In the genomic region with DNA sequence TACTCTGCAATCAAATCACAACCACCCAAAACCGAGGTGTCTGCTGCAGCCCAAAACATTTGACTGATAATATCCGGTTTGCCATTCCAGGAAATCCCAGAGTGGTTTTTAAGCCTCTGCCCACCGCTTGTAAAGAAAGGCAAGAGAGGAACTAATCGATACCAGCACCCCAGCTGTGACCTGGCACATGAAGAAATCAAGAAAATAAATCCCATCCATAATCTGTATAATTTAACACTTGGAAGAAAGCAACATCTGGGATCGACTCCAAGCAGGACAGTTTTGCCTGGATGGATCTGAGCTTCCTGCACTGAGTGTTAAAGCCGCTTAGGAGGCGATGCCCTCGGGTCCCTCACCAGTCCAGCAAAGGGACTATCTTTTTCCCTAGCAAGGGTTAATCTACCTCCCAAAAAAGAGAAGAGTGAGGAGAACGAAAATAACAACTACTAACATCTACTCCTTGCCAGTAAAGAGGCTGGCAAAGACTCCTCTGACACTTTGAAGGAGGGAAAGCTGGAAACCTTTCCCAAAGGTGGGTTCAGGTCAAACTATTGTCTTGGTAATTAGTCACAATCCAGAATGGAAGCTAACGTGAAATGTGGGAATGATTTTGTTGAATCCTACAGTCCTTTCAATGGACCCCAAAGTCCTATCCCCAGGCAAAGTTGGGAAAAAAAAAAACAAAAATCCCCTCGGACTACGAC, we compare ENCODE assay signal across 8 cellular contexts. TPM values are rescaled to one million over a fixed set of nuclear protein-coding genes. Genes with fewer than 3 reads are reported as not detected.
DNase-seq lines count a peak whose midpoint lies in the region; ATAC-seq, FAIRE-seq and TF ChIP-seq lines count a peak whose summit lies in the region.

No MANE protein-coding gene starts in this region.

- whole genome bisulfite sequencing in HepG2 (ENCODE audit: low lambda C conversion rate): under 1% methylated on average over 12 of the region's 12 CpGs

- no peaks in the 10 kb centered on the region for H3K9me3 ChIP-seq in Loucy (ENCODE audit: insufficient read depth, low read depth, low read length)
- H3K9me3 ChIP-seq in astrocyte (ENCODE audit: insufficient read depth, low read depth, low read length): no peaks in the 10 kb centered on the region
- H3K9me3 ChIP-seq in HepG2 (ENCODE audit: low read length): no peaks in the 10 kb centered on the region

- peak overlapping the region; percentile 96 for H3K4me3 ChIP-seq in Loucy (ENCODE audit: low read length, poor library complexity, severe bottlenecking)
- H3K4me3 ChIP-seq in astrocyte (ENCODE audit: insufficient read depth, low read depth, low read length): peak overlapping the region; percentile 94
- peak overlapping the region; percentile 73 to 96 (median 95) for H3K4me3 ChIP-seq in HepG2 (replicated peaks in 1 of 3; ENCODE audit: insufficient read depth in 1 of 3, low read depth in 2 of 3, low read length in 3 of 3)

- H3K9me3 Mint-ChIP-seq in astrocyte (ENCODE audit: unreplicated experiment): no peaks in the 10 kb centered on the region

- no peaks in the 10 kb centered on the region for H3K9me2 ChIP-seq in Loucy (replicated peaks; ENCODE audit: low read depth, low read length)

- H3K27ac Mint-ChIP-seq in astrocyte (ENCODE audit: unreplicated experiment): peak overlapping the region; percentile 90

- no peak for ATAC-seq in HepG2
- no peak for ATAC-seq in HG02610 (IDR thresholded peaks at IDR 0.05; ENCODE audit: unreplicated experiment)

- peaks cover 31% of the 10 kb centered on the region for H3K4me1 ChIP-seq in Loucy (ENCODE audit: insufficient read depth, low read length, poor library complexity, severe bottlenecking)
- H3K4me1 ChIP-seq in astrocyte (ENCODE audit: insufficient read depth, low read length): peaks cover 4% of the 10 kb centered on the region
- peaks cover 54% of the 10 kb centered on the region for H3K4me1 ChIP-seq in HepG2 (ENCODE audit: insufficient read depth, low read length)

- DNase-seq in Caki2 (ENCODE audit: low read depth) (peak; percentile 47), astrocyte (ENCODE audit: low read depth) (no peak), HepG2 (ENCODE audit: low spot score) (no peak), 8988T (no peak)
- no peak for DNase-seq in activated effector memory CD4-positive, alpha-beta T cell treated with anti-CD3 and anti-CD28 coated beads, Interleukin-2, amount 50 U/mL, for 16 hours

- H3K4me2 ChIP-seq in Loucy (ENCODE audit: low read depth, low read length, poor library complexity, severe bottlenecking) (peak overlapping the region; percentile 100), astrocyte (ENCODE audit: low read length) (peak overlapping the region; percentile 95), HepG2 (ENCODE audit: low read depth, low read length) (peak overlapping the region; percentile 81)

- H3K4me1 Mint-ChIP-seq in astrocyte (ENCODE audit: low read depth, unreplicated experiment): peaks cover 23% of the 10 kb centered on the region

- intact Hi-C loops in HepG2 (cut with micrococcal nuclease; ENCODE audit: unreplicated experiment): loop anchor here (10.0 kb wide), 2 partner anchors 199 to 211 kb away; no protein-coding TSS in a partner anchor

- TF ChIP-seq POLR2A in HepG2 (IDR thresholded peaks at IDR 0.05; ENCODE audit: insufficient read depth in 1 of 2, low read depth in 2 of 2, low read length in 2 of 2): no peak

- no peaks in the 10 kb centered on the region for H3K27me3 Mint-ChIP-seq in astrocyte (ENCODE audit: low read depth, unreplicated experiment)

- no peaks in the 10 kb centered on the region for H4K20me1 ChIP-seq in Loucy (ENCODE audit: insufficient read depth, low read length, poor library complexity, severe bottlenecking)
- peaks cover 7% of the 10 kb centered on the region for H4K20me1 ChIP-seq in astrocyte (ENCODE audit: insufficient read depth, low read length)
- no peaks in the 10 kb centered on the region; the same call in 1 of the 2 replicates for H4K20me1 ChIP-seq in HepG2 (ENCODE audit: insufficient read depth, low read length)

- FAIRE-seq in astrocyte (lab: Jason Lieb, UNC): no peak
- no peak for FAIRE-seq in HepG2 (lab: Jason Lieb, UNC)

- H3K27ac ChIP-seq in astrocyte (ENCODE audit: low read depth, low read length) (no peak overlapping the region), HepG2 (ENCODE audit: extremely low read length, insufficient read depth, low read length) (peak overlapping the region; percentile 84), temporal lobe (ENCODE audit: low read depth, low read length) (peak overlapping the region; percentile 92)

- H3K79me2 ChIP-seq in Loucy (ENCODE audit: insufficient read depth, low read length) (peaks cover 25% of the 10 kb centered on the region), astrocyte (ENCODE audit: insufficient read depth, low read length) (peaks cover 76% of the 10 kb centered on the region), HepG2 (ENCODE audit: insufficient read depth, low read length) (peaks cover 86% of the 10 kb centered on the region)

- POLR2A ChIA-PET in HepG2 (lab: Yijun Ruan, JAX): interaction anchor here (0.7 to 3.8 kb wide), 3 partner anchors 10 to 246 kb away, joined by 3 to 27 read pairs (median 24); a partner anchor contains a TSS

- H3K27me3 ChIP-seq in Loucy (ENCODE audit: insufficient read depth, low read length, poor library complexity, severe bottlenecking) (no peaks in the 10 kb centered on the region), astrocyte (ENCODE audit: insufficient read depth, low read length) (no peaks in the 10 kb centered on the region), HepG2 (ENCODE audit: control insufficient read depth in 1 of 2, insufficient read depth in 2 of 2, low read length in 2 of 2) (no peaks in the 10 kb centered on the region; a peak in 1 of 5 replicates)

- in situ Hi-C loops in Caki2 (cut with HindIII; ENCODE audit: low pct_unique_long_range_greater_than_20kb, low sequenced_read_pairs) (no loop called here), HepG2 (cut with HindIII; ENCODE audit: extremely low pct_ligation_motif_present, low pct_unique_long_range_greater_than_20kb) (no loop called here)

- TF ChIP-seq RAD21 in HepG2 (CRISPR knock-in tag; IDR thresholded peaks at IDR 0.05): no peak

- H3K36me3 Mint-ChIP-seq in astrocyte (ENCODE audit: low read depth, unreplicated experiment): no peaks in the 10 kb centered on the region

- BruUV-seq in HepG2 (replicated peaks; lab: Mats Ljungman, UMichigan): no TSS peak

- H2AFZ ChIP-seq in Loucy (ENCODE audit: low read length) (no peak overlapping the region), astrocyte (ENCODE audit: low read depth, low read length) (peak overlapping the region; percentile 96), HepG2 (ENCODE audit: low read length) (no peak overlapping the region)

- no peak for TF ChIP-seq CTCF in Loucy (conservative IDR thresholded peaks at IDR 0.05; ENCODE audit: low read length)
- TF ChIP-seq CTCF in astrocyte (IDR thresholded peaks at IDR 0.05; ENCODE audit: insufficient read depth, low read depth, low read length): no peak
- no peak for TF ChIP-seq CTCF in HepG2 (CRISPR knock-in tag; IDR thresholded peaks at IDR 0.05)

- H3K36me3 ChIP-seq in Loucy (ENCODE audit: insufficient read depth, low read length): no peaks in the 10 kb centered on the region
- H3K36me3 ChIP-seq in astrocyte (ENCODE audit: insufficient read depth, low read length): no peaks in the 10 kb centered on the region
- no peaks in the 10 kb centered on the region for H3K36me3 ChIP-seq in HepG2 (replicated peaks in 1 of 2; ENCODE audit: control insufficient read depth in 1 of 2, insufficient read depth in 2 of 2, low read length in 2 of 2)

- no peaks in the 10 kb centered on the region for H3F3A ChIP-seq in Loucy (ENCODE audit: low read depth)

- H3K9ac ChIP-seq in Loucy (ENCODE audit: low read depth, low read length, poor library complexity, severe bottlenecking) (peak overlapping the region; percentile 69), astrocyte (ENCODE audit: low read length) (peak overlapping the region; percentile 89), HepG2 (ENCODE audit: insufficient read depth, low read depth, low read length) (peak overlapping the region; percentile 82)

- TF ChIP-seq EP300 in HepG2 (IDR thresholded peaks at IDR 0.05; ENCODE audit: low read depth in 2 of 2, low read length in 2 of 2): no peak
- TF ChIP-seq EP300 in HepG2 (CRISPR knock-in tag; IDR thresholded peaks at IDR 0.05; ENCODE audit: borderline replicate concordance): no peak

- CTCF ChIA-PET in HepG2 (lab: Yijun Ruan, JAX; ENCODE audit: low intra/inter-chr PET ratio, low total read pairs): no interaction called here

- H3K4me3 Mint-ChIP-seq in astrocyte (ENCODE audit: unreplicated experiment): peak overlapping the region; percentile 100

RNA-seq across cellular contexts. Expression of a gene that starts 2.0 kb away (rescaled TPM):
- total RNA-seq in Caki2 (2014; rRNA removed; shearing (Covaris generic); ENCODE audit: low replicate concordance): 3.5 and 9.5 TPM in 2 replicates
- total RNA-seq in astrocyte (31.4 and 32.2 TPM in 2 replicates), HepG2 (2016; rRNA removed; fragmentation: Illumina TruSeq; extraction: Trizol) (13.5 and 19.1 TPM in 2 replicates), temporal lobe (81.6 TPM)
- total RNA-seq in HepG2 (2016; cell fraction: cytosol; rRNA removed; fragmentation: Illumina TruSeq; extraction: Trizol; ENCODE audit: low read depth): 6.3 and 6.4 TPM in 2 replicates
- total RNA-seq in HepG2 (2016; cell fraction: insoluble cytoplasmic fraction; rRNA removed; fragmentation: Illumina TruSeq; extraction: Trizol): 14.2 and 17.5 TPM in 2 replicates
- total RNA-seq in HepG2 (2016; cell fraction: membrane; rRNA removed; fragmentation: Illumina TruSeq; extraction: Trizol): 4.5 and 6.0 TPM in 2 replicates
- total RNA-seq in HepG2 (2016; cell fraction: nucleus; rRNA removed; fragmentation: Illumina TruSeq; extraction: Trizol): 45.8 and 53.4 TPM in 2 replicates
- polyA plus RNA-seq in HepG2 (2011; rRNA removed): 16.2 and 17.4 TPM in 2 replicates
- polyA plus RNA-seq in HepG2 (2011; cell fraction: cytosol; rRNA removed): 9.8 and 10.6 TPM in 2 replicates
- 23.1 and 29.8 TPM in 2 replicates for polyA plus RNA-seq in HepG2 (2011; cell fraction: nucleus; rRNA removed)
- 12.9 and 13.0 TPM in 2 replicates for polyA plus RNA-seq in HepG2 (2012)
- polyA plus RNA-seq in HepG2 (2016; cell fraction: cytosol; fragmentation: Illumina TruSeq; extraction: Trizol; ENCODE audit: low read depth): 0.15 and 0.33 TPM in 2 replicates
- 6.8 TPM in 2 replicates for polyA plus RNA-seq in HepG2 (2016; cell fraction: insoluble cytoplasmic fraction; fragmentation: Illumina TruSeq; extraction: Trizol; ENCODE audit: low read depth)
- 0.62 and 0.66 TPM in 2 replicates for polyA plus RNA-seq in HepG2 (2016; cell fraction: membrane; fragmentation: Illumina TruSeq; extraction: Trizol; ENCODE audit: low read depth)
- polyA plus RNA-seq in HepG2 (2016; cell fraction: nucleus; fragmentation: Illumina TruSeq; extraction: Trizol; ENCODE audit: insufficient read depth, low read depth): 18.9 and 19.8 TPM in 2 replicates
- polyA minus RNA-seq in HepG2 (2011; rRNA and poly(A)+ RNA removed; ENCODE audit: low replicate concordance): 5.9 and 36.9 TPM in 2 replicates
- polyA minus RNA-seq in HepG2 (2011; cell fraction: cytosol; rRNA and poly(A)+ RNA removed): 21.7 and 38.6 TPM in 2 replicates
- polyA minus RNA-seq in HepG2 (2011; cell fraction: nucleus; rRNA and poly(A)+ RNA removed): 212 and 216 TPM in 2 replicates

RNA-seq across cellular contexts. Expression of a gene that starts 2.3 kb away (rescaled TPM):
- 21.9 and 30.2 TPM in 2 replicates for total RNA-seq in Caki2 (2014; rRNA removed; shearing (Covaris generic); ENCODE audit: low replicate concordance)
- total RNA-seq in astrocyte (22.9 and 23.0 TPM in 2 replicates), HepG2 (2016; rRNA removed; fragmentation: Illumina TruSeq; extraction: Trizol) (30.1 and 44.8 TPM in 2 replicates), temporal lobe (56.3 TPM)
- total RNA-seq in HepG2 (2016; cell fraction: cytosol; rRNA removed; fragmentation: Illumina TruSeq; extraction: Trizol; ENCODE audit: low read depth): 12.0 and 13.8 TPM in 2 replicates
- 29.9 and 44.3 TPM in 2 replicates for total RNA-seq in HepG2 (2016; cell fraction: insoluble cytoplasmic fraction; rRNA removed; fragmentation: Illumina TruSeq; extraction: Trizol)
- 31.0 and 38.7 TPM in 2 replicates for total RNA-seq in HepG2 (2016; cell fraction: membrane; rRNA removed; fragmentation: Illumina TruSeq; extraction: Trizol)
- total RNA-seq in HepG2 (2016; cell fraction: nucleus; rRNA removed; fragmentation: Illumina TruSeq; extraction: Trizol): 20.9 and 21.0 TPM in 2 replicates
- polyA plus RNA-seq in HepG2 (2011; rRNA removed): 20.0 and 29.1 TPM in 2 replicates
- 13.8 and 19.6 TPM in 2 replicates for polyA plus RNA-seq in HepG2 (2011; cell fraction: cytosol; rRNA removed)
- 3.9 and 4.8 TPM in 2 replicates for polyA plus RNA-seq in HepG2 (2011; cell fraction: nucleus; rRNA removed)
- 37.4 and 40.5 TPM in 2 replicates for polyA plus RNA-seq in HepG2 (2012)
- 10.2 and 13.8 TPM in 2 replicates for polyA plus RNA-seq in HepG2 (2016; cell fraction: cytosol; fragmentation: Illumina TruSeq; extraction: Trizol; ENCODE audit: low read depth)
- 34.0 and 36.2 TPM in 2 replicates for polyA plus RNA-seq in HepG2 (2016; cell fraction: insoluble cytoplasmic fraction; fragmentation: Illumina TruSeq; extraction: Trizol; ENCODE audit: low read depth)
- 20.1 and 24.9 TPM in 2 replicates for polyA plus RNA-seq in HepG2 (2016; cell fraction: membrane; fragmentation: Illumina TruSeq; extraction: Trizol; ENCODE audit: low read depth)
- polyA plus RNA-seq in HepG2 (2016; cell fraction: nucleus; fragmentation: Illumina TruSeq; extraction: Trizol; ENCODE audit: insufficient read depth, low read depth): 11.7 and 17.4 TPM in 2 replicates
- 7.4 and 8.8 TPM in 2 replicates for polyA minus RNA-seq in HepG2 (2011; rRNA and poly(A)+ RNA removed; ENCODE audit: low replicate concordance)
- polyA minus RNA-seq in HepG2 (2011; cell fraction: cytosol; rRNA and poly(A)+ RNA removed): 42.6 and 49.1 TPM in 2 replicates
- polyA minus RNA-seq in HepG2 (2011; cell fraction: nucleus; rRNA and poly(A)+ RNA removed): 45.6 and 48.4 TPM in 2 replicates
